In the genomic region with DNA sequence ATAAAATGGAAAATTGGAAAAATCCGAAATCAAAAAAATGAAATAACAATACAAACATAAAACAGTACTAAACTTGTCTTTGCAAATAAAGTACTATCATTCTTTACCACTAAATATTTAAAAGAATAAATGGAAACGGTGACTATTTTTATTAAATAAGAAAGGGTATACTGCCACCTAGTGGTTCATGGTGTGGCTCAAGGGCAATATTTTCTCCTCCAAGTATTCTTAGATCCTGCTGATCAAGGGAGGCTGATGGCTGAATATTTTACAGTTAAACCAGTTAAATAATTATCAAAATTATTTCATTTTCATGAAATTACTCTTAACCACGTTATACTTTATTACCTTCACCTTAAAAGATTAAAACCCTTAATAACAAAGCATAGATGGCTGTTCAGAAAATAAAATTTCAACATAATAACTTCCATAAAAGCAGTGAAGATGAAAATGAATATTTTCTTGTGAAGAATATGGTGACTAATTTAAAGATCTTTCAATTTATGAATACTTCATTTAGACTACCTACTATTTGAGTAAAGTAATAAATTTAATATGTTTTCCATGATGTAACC, we compare ENCODE assay signal across 8 cellular contexts.
DNase-seq lines count a peak whose midpoint lies in the region; ATAC-seq and TF ChIP-seq lines count a peak whose summit lies in the region.

No MANE protein-coding gene starts in this region.

- TF ChIP-seq CTCF in right atrium auricular region (IDR thresholded peaks at IDR 0.05) (peak; percentile 59 to 87), PC-9 (conservative IDR thresholded peaks at IDR 0.05) (peak; percentile 78), dorsolateral prefrontal cortex (IDR thresholded peaks at IDR 0.05 in 54 of 56, conservative IDR thresholded peaks at IDR 0.05 in 2 of 56; ENCODE audit: low read depth in 1 of 56, partially characterized antibody in 56 of 56) (peak; percentile 73 to 98 (median 89)), omental fat pad (IDR thresholded peaks at IDR 0.05) (no peak)

- POLR2A ChIA-PET in PC-9 (lab: Charles Lee; ENCODE audit: unreplicated experiment) = no interaction called here
- POLR2A ChIA-PET in naive thymus-derived CD4-positive, alpha-beta T cell (lab: Charles Lee) = no interaction called here

- no peaks in the 10 kb centered on the region for H3K27me3 Mint-ChIP-seq in naive thymus-derived CD4-positive, alpha-beta T cell

- intact Hi-C loops in right cardiac atrium (cut with DNase I) (loop anchor here in 1 of 4 donors (10.0 kb wide), 1 partner anchor 1787 kb away; no protein-coding TSS in a partner anchor), PC-9 (cut with micrococcal nuclease; ENCODE audit: unreplicated experiment) (loop anchor here (5.0 to 10.0 kb wide), 3 partner anchors 225 to 1787 kb away; no protein-coding TSS in a partner anchor), dorsolateral prefrontal cortex (cut with DNase I) (loop anchor here in 1 of 2 donors (10.0 kb wide), 1 partner anchor 1787 kb away; no protein-coding TSS in a partner anchor)
- intact Hi-C loops in naive thymus-derived CD4-positive, alpha-beta T cell (cut with micrococcal nuclease) = loop anchor here (1.0 to 2.0 kb wide), 4 partner anchors 1176 to 1793 kb away; no protein-coding TSS in a partner anchor

- no peak overlapping the region for H3K4me3 ChIP-seq in right atrium auricular region
- no peak overlapping the region for H3K4me3 ChIP-seq in right cardiac atrium (ENCODE audit: low read length)
- no peak overlapping the region for H3K4me3 ChIP-seq in PC-9
- no peak overlapping the region for H3K4me3 ChIP-seq in dorsolateral prefrontal cortex
- H3K4me3 ChIP-seq in naive thymus-derived CD4-positive, alpha-beta T cell (ENCODE audit: low read length) = no peak overlapping the region

- DNase-seq in right atrium auricular region (ENCODE audit: low spot score) (no peak), right cardiac atrium (no peak), Kasumi-1 (lab: John Stamatoyannopoulos, UW) (peak; percentile 81 to 85), PC-9 (no peak), dorsolateral prefrontal cortex (peak in 1 of 10 donors; percentile 57), omental fat pad (ENCODE audit: low spot score) (no peak), NK-92 (lab: John Stamatoyannopoulos, UW; ENCODE audit: unreplicated experiment) (no peak)
- DNase-seq in naive thymus-derived CD4-positive, alpha-beta T cell = peak in 7 of 9 donors; percentile 12 to 54 (median 19)

- no peaks in the 10 kb centered on the region for H3K36me3 Mint-ChIP-seq in naive thymus-derived CD4-positive, alpha-beta T cell

- 0% methylated on average over 3 of the region's 3 CpGs for WGBS in right cardiac atrium

- CTCF ChIA-PET in PC-9 (lab: Charles Lee) = interaction anchor here (0.6 kb wide), 1 partner anchor 125 kb away, joined by 3 read pairs; no protein-coding TSS in a partner anchor
- CTCF ChIA-PET in naive thymus-derived CD4-positive, alpha-beta T cell (lab: Charles Lee) = interaction anchor here (0.6 to 1.1 kb wide), 8 partner anchors 9 to 1638 kb away, joined by 3 to 5 read pairs (median 3); no protein-coding TSS in a partner anchor

- no peak overlapping the region for H3K27ac Mint-ChIP-seq in naive thymus-derived CD4-positive, alpha-beta T cell

- H4K20me1 ChIP-seq in PC-9 (ENCODE audit: insufficient read depth) = no peaks in the 10 kb centered on the region

- peaks cover 0 to 2% (median 0%) of the 10 kb centered on the region in 7 donors for H3K4me1 Mint-ChIP-seq in naive thymus-derived CD4-positive, alpha-beta T cell

- H3K4me1 ChIP-seq in right atrium auricular region (no peaks in the 10 kb centered on the region), right cardiac atrium (ENCODE audit: control insufficient read depth, insufficient read depth, low read length) (no peaks in the 10 kb centered on the region), PC-9 (replicated peaks; ENCODE audit: insufficient read depth) (no peaks in the 10 kb centered on the region)
- H3K4me1 ChIP-seq in naive thymus-derived CD4-positive, alpha-beta T cell (ENCODE audit: control insufficient read depth in 2 of 2, insufficient read depth in 2 of 2, low read length in 2 of 2) = no peaks in the 10 kb centered on the region

- no peaks in the 10 kb centered on the region for H3K9me2 ChIP-seq in PC-9 (ENCODE audit: insufficient read depth)

- H3K9me3 ChIP-seq in right atrium auricular region (no peaks in the 10 kb centered on the region), right cardiac atrium (ENCODE audit: control insufficient read depth, low read length) (no peaks in the 10 kb centered on the region), PC-9 (ENCODE audit: insufficient read depth, low read depth) (no peaks in the 10 kb centered on the region)
- H3K9me3 ChIP-seq in naive thymus-derived CD4-positive, alpha-beta T cell (ENCODE audit: control insufficient read depth in 2 of 3, low read length in 3 of 3) = no peaks in the 10 kb centered on the region

- no peaks in the 10 kb centered on the region for H3K36me3 ChIP-seq in right atrium auricular region
- H3K36me3 ChIP-seq in PC-9 (ENCODE audit: low read depth) = no peaks in the 10 kb centered on the region
- no peaks in the 10 kb centered on the region for H3K36me3 ChIP-seq in naive thymus-derived CD4-positive, alpha-beta T cell (ENCODE audit: control insufficient read depth in 2 of 3, insufficient read depth in 3 of 3, low read length in 3 of 3)

- H3K27me3 ChIP-seq in right atrium auricular region (no peaks in the 10 kb centered on the region), right cardiac atrium (ENCODE audit: control insufficient read depth, insufficient read depth) (no peaks in the 10 kb centered on the region), PC-9 (ENCODE audit: insufficient read depth, low read depth) (no peaks in the 10 kb centered on the region), dorsolateral prefrontal cortex (no peaks in the 10 kb centered on the region)
- H3K27me3 ChIP-seq in naive thymus-derived CD4-positive, alpha-beta T cell (ENCODE audit: control insufficient read depth in 2 of 2, insufficient read depth in 2 of 2, low read length in 2 of 2) = no peaks in the 10 kb centered on the region

- H3K9me3 Mint-ChIP-seq in naive thymus-derived CD4-positive, alpha-beta T cell = peaks cover 0 to 1% (median 0%) of the 10 kb centered on the region in 11 donors

- no peak overlapping the region for H2AFZ ChIP-seq in PC-9

- ATAC-seq in right cardiac atrium (no peak), omental fat pad (ENCODE audit: low FRiP score) (no peak)
- peak; percentile 38 for ATAC-seq in naive thymus-derived CD4-positive, alpha-beta T cell

- no TSS peak for BruUV-seq in PC-9 (replicated peaks; lab: Mats Ljungman, UMichigan)

- H3K79me2 ChIP-seq in PC-9 (ENCODE audit: low read depth) = no peaks in the 10 kb centered on the region

- no peaks in the 10 kb centered on the region for H3F3A ChIP-seq in PC-9 (ENCODE audit: insufficient read depth, low read depth)

- H3K4me3 Mint-ChIP-seq in naive thymus-derived CD4-positive, alpha-beta T cell = no peak overlapping the region

- H3K27ac ChIP-seq in right atrium auricular region (no peak overlapping the region), right cardiac atrium (ENCODE audit: low read length) (no peak overlapping the region), PC-9 (no peak overlapping the region), dorsolateral prefrontal cortex (no peak overlapping the region)
- no peak overlapping the region for H3K27ac ChIP-seq in naive thymus-derived CD4-positive, alpha-beta T cell (ENCODE audit: low read depth, low read length)

- H3K4me2 ChIP-seq in PC-9 = no peak overlapping the region

Comparison
In these comparisons a context has a peak if more than half of its experiments do, and no peak if none do; other contexts are left out.
1. DNase-seq: peak in Kasumi-1 (2 of 2) and naive thymus-derived CD4-positive, alpha-beta T cell (7 of 9); none in right atrium auricular region (single experiment), right cardiac atrium (0 of 3), PC-9 (0 of 2), omental fat pad (single experiment) and NK-92 (single experiment).
2. CTCF ChIP-seq: peak in right atrium auricular region (2 of 2), PC-9 (single experiment) and dorsolateral prefrontal cortex (56 of 56); none in omental fat pad (0 of 3).